Comparison of ENCODE assay signal across 18 cellular contexts in genomic region chr18:388198-388597, GRCh38.
DNase-seq lines count a peak whose midpoint lies in the region; ATAC-seq, FAIRE-seq and TF ChIP-seq lines count a peak whose summit lies in the region.
"Had no signal": no experiment of that assay in that cellular context is flagged by ENCODE, and none has a peak within 500 bp of the region (broad histone marks: within the 10 kb centered on the region; RNA-seq: fewer than 3 reads in every experiment).

No MANE protein-coding gene starts in this region.

- peaks cover 0 to 3% (median 0%) of the 10 kb centered on the region in 3 donors for H3K27me3 Mint-ChIP-seq in CD14-positive monocyte (ENCODE audit: low read depth in 3 of 3)

- H3K4me3 ChIP-seq in BLaER1 treated with 17β-estradiol and CSF1 and Interleukin-3, amounts not matched to agents 10 nM and 100 nM = no peak overlapping the region
- no peak overlapping the region for H3K4me3 ChIP-seq in SK-N-SH (ENCODE audit: low read depth in 2 of 2, low read length in 1 of 2)
- H3K4me3 ChIP-seq: GM23338 had no signal

- WGBS in SK-N-SH (ENCODE audit: low lambda C conversion rate) = 48% methylated on average over 5 of the region's 5 CpGs

- H3K79me2 ChIP-seq in SK-N-SH (ENCODE audit: insufficient read depth) = no peaks in the 10 kb centered on the region

- no peak overlapping the region for H3K9ac ChIP-seq in BLaER1 treated with 17β-estradiol and CSF1 and Interleukin-3, amounts not matched to agents 10 nM and 100 nM
- H3K9ac ChIP-seq in SK-N-SH = no peak overlapping the region

- CTCF ChIA-PET in SK-N-SH (lab: Yijun Ruan, JAX) = no interaction called here

- intact Hi-C loops in CD14-positive monocyte (cut with micrococcal nuclease) = loop anchor here in 1 of 2 donors (10.0 kb wide), 1 partner anchor 67 kb away; no protein-coding TSS in a partner anchor

- no peak for FAIRE-seq in RCC 7860 (lab: Jason Lieb, UNC)
- FAIRE-seq: G401.6, GM12892, GM18507, H54 had no signal

- no peaks in the 10 kb centered on the region for H4K20me1 ChIP-seq in BLaER1 treated with 17β-estradiol and CSF1 and Interleukin-3, amounts not matched to agents 10 nM and 100 nM
- no peaks in the 10 kb centered on the region for H4K20me1 ChIP-seq in SK-N-SH (ENCODE audit: insufficient read depth)

- peaks cover 33 to 73% (median 36%) of the 10 kb centered on the region in 10 experiments for H3K4me1 ChIP-seq in BLaER1 treated with 17β-estradiol and CSF1 and Interleukin-3, amounts not matched to agents 10 nM and 100 nM
- peaks cover 0 to 23% of the 10 kb centered on the region in 2 experiments; a peak in 3 of 4 replicates for H3K4me1 ChIP-seq in SK-N-SH (ENCODE audit: control insufficient read depth in 1 of 2, insufficient read depth in 2 of 2, low read depth in 1 of 2, low read length in 1 of 2)

- TF ChIP-seq CTCF in SK-N-SH (IDR thresholded peaks at IDR 0.05) = no peak
- no peak for TF ChIP-seq CTCF in CD14-positive monocyte (IDR thresholded peaks at IDR 0.05)
- no peak for TF ChIP-seq CTCF in GM20000 (IDR thresholded peaks at IDR 0.05; ENCODE audit: extremely low read depth, missing control alignments)

- peaks cover 0 to 47% (median 16%) of the 10 kb centered on the region in 11 experiments; a peak in 15 of 22 replicates for H3K36me3 ChIP-seq in BLaER1 treated with 17β-estradiol and CSF1 and Interleukin-3, amounts not matched to agents 10 nM and 100 nM
- H3K36me3 ChIP-seq in SK-N-SH (replicated peaks in 1 of 2; ENCODE audit: control insufficient read depth in 1 of 2, insufficient read depth in 2 of 2, low read length in 1 of 2) = no peaks in the 10 kb centered on the region

- no peak overlapping the region for H3K4me3 Mint-ChIP-seq in CD14-positive monocyte
- H3K4me3 Mint-ChIP-seq: B cell; CD8-positive, alpha-beta T cell; GM23338 had no signal

- peaks cover 34% of the 10 kb centered on the region for H3K4me1 Mint-ChIP-seq in CD14-positive monocyte
- H3K4me1 Mint-ChIP-seq: B cell had no signal

- no peaks in the 10 kb centered on the region for H3F3A ChIP-seq in SK-N-SH (replicated peaks; ENCODE audit: insufficient read depth)

- peaks cover 5 to 7% of the 10 kb centered on the region in 2 donors for H3K36me3 Mint-ChIP-seq in CD14-positive monocyte
- H3K36me3 Mint-ChIP-seq: CD8-positive, alpha-beta T cell had no signal

- DNase-seq in NCI-H524 treated with DMSO at 0.1 percent for 48 hours (lab: John Stamatoyannopoulos, UW) = peak; percentile 67
- peak; percentile 51 for DNase-seq in SK-N-SH
- DNase-seq in left kidney (ENCODE audit: low read depth, low spot score) = peak; percentile 42
- DNase-seq in CD14-positive monocyte (ENCODE audit: low spot score) = no peak
- no peak for DNase-seq in GM20000 (ENCODE audit: low spot score)
- DNase-seq in RCC 7860 (ENCODE audit: low spot score) = no peak
- DNase-seq: Calu3; CD8-positive, alpha-beta T cell; HCEC 1CT; KG1 had no signal

- H3K27ac Mint-ChIP-seq in CD14-positive monocyte = no peak overlapping the region
- H3K27ac Mint-ChIP-seq: B cell; CD8-positive, alpha-beta T cell; GM23338 had no signal

- no peaks in the 10 kb centered on the region for H3K27me3 ChIP-seq in BLaER1 treated with 17β-estradiol and CSF1 and Interleukin-3, amounts not matched to agents 10 nM and 100 nM
- H3K27me3 ChIP-seq in SK-N-SH (ENCODE audit: insufficient read depth) = no peaks in the 10 kb centered on the region

- H3K9me2 ChIP-seq in SK-N-SH = no peaks in the 10 kb centered on the region

- H3K4me2 ChIP-seq in BLaER1 treated with 17β-estradiol and CSF1 and Interleukin-3, amounts not matched to agents 10 nM and 100 nM = peak overlapping the region; percentile 66 to 87 (median 78); a peak in 21 of 22 replicates
- H3K4me2 ChIP-seq in SK-N-SH = no peak overlapping the region
- H3K4me2 ChIP-seq: GM23338 had no signal

- no peak for ATAC-seq in HG02763 (IDR thresholded peaks at IDR 0.05; ENCODE audit: unreplicated experiment)
- ATAC-seq: CD8-positive, alpha-beta T cell; GM23338 had no signal

- no peak overlapping the region for H3K27ac ChIP-seq in BLaER1 treated with 17β-estradiol and CSF1 and Interleukin-3, amounts not matched to agents 10 nM and 100 nM
- peak overlapping the region in 1 of 2 experiments; percentile 85; a peak in 2 of 4 replicates for H3K27ac ChIP-seq in SK-N-SH (ENCODE audit: low read depth in 2 of 2, low read length in 1 of 2)

- TF ChIP-seq EP300 in SK-N-SH (IDR thresholded peaks at IDR 0.05; ENCODE audit: borderline replicate concordance in 1 of 2, low read depth in 1 of 2, low read length in 1 of 2) = peak in 1 of 2 experiments; percentile 83; a peak in 2 of 4 replicates

- POLR2A ChIA-PET in SK-N-SH (lab: Yijun Ruan, JAX) = no interaction called here

- H3K9me3 Mint-ChIP-seq in CD14-positive monocyte = peaks cover 5 to 11% (median 7%) of the 10 kb centered on the region in 7 donors
- H3K9me3 Mint-ChIP-seq: GM23338 had no signal

- peaks cover 28 to 54% (median 37%) of the 10 kb centered on the region in 11 experiments for H3K9me3 ChIP-seq in BLaER1 treated with 17β-estradiol and CSF1 and Interleukin-3, amounts not matched to agents 10 nM and 100 nM (replicated peaks in 1 of 11)
- no peaks in the 10 kb centered on the region for H3K9me3 ChIP-seq in SK-N-SH

- no peak for TF ChIP-seq RAD21 in SK-N-SH (IDR thresholded peaks at IDR 0.05; ENCODE audit: low read length)

- H2AFZ ChIP-seq in SK-N-SH (ENCODE audit: low read depth) = no peak overlapping the region
- H2AFZ ChIP-seq: GM23338 had no signal

TF ChIP-seq in SK-N-SH, 30 proteins besides CTCF, POLR2A, EP300 and RAD21:
- TF ChIP-seq GATA2 (CRISPR knock-in tag; IDR thresholded peaks at IDR 0.05) (peak; percentile 85), RCOR1 (IDR thresholded peaks at IDR 0.05; ENCODE audit: low read length) (peak; percentile 54; the same call in 1 of the 2 replicates), FOXJ3 (CRISPR knock-in tag; IDR thresholded peaks at IDR 0.05) (peak; percentile 64; the same call in 1 of the 2 replicates), TAF1 (IDR thresholded peaks at IDR 0.05; ENCODE audit: borderline replicate concordance, low read depth, low read length) (no peak), FOXM1 (IDR thresholded peaks at IDR 0.05; ENCODE audit: low read depth) (no peak), PBX3 (IDR thresholded peaks at IDR 0.05) (0 out of 2 replicates have a peak, but pooled peaks have one; percentile 12), GABPA (IDR thresholded peaks at IDR 0.05; ENCODE audit: low read depth) (no peak), REST (IDR thresholded peaks at IDR 0.05; ENCODE audit: low read depth, low read length) (no peak), SMC3 (IDR thresholded peaks at IDR 0.05; ENCODE audit: low read depth, low read length) (no peak), RFX5 (IDR thresholded peaks at IDR 0.05; ENCODE audit: low read length) (no peak), NRF1 (IDR thresholded peaks at IDR 0.05; ENCODE audit: low read depth, low read length) (peak; percentile 42; the same call in 1 of the 2 replicates)

Comparison
In these comparisons a context has a peak if more than half of its experiments do, and no peak if none do; other contexts are left out.
1. DNase-seq: peak in NCI-H524 treated with DMSO at 0.1 percent for 48 hours (single experiment), SK-N-SH (single experiment) and left kidney (single experiment); none in CD14-positive monocyte (single experiment), GM20000 (single experiment) and RCC 7860 (single experiment).